In the genomic region with DNA sequence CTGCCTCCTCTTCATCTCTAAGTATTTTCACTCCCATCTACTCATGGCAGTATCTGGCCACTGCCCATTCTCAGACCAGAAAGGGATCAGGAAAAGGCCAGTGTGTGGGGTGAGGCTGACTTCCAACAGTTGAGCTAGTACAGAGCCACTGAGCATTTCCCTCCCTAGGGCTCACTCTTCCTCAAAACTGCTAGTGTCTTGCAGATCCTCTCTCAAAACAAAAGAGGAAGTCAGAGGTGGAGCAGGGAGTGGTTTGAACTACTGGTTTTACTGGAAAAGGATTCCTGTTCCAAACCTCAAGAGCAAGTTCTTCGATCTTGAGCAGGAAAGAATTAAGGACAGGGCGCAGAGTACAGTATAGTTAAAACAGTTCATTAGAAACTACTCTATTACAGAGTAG, we compare ENCODE assay signal across 15 cellular contexts. TPM values are rescaled to one million over a fixed set of nuclear protein-coding genes. Genes with fewer than 3 reads are reported as not detected.
DNase-seq lines count a peak whose midpoint lies in the region; ATAC-seq, FAIRE-seq and TF ChIP-seq lines count a peak whose summit lies in the region.
"Had no signal": no experiment of that assay in that cellular context is flagged by ENCODE, and none has a peak within 500 bp of the region (broad histone marks: within the 10 kb centered on the region; RNA-seq: fewer than 3 reads in every experiment).

No MANE protein-coding gene starts in this region.

- no peak overlapping the region for H2AK5ac ChIP-seq in H1 (ENCODE audit: low read depth, low read length)

- no peak overlapping the region for H2BK5ac ChIP-seq in H1 (ENCODE audit: low read depth, low read length)

- 95% methylated on average over 2 of the region's 2 CpGs; no CpG with 5 or more reads in 1 of the 2 experiments for whole genome bisulfite sequencing in H1 (ENCODE audit: extremely low coverage in 1 of 2, insufficient coverage in 1 of 2, insufficient read length in 1 of 2, insufficient replicate concordance in 2 of 2, low coverage in 1 of 2, low lambda C conversion rate in 2 of 2, missing lambda C conversion rate in 1 of 2), 2 experiments

- no peak overlapping the region for H4K5ac ChIP-seq in H1 (ENCODE audit: insufficient read length, low read depth, low read length)

- CTCF ChIA-PET in H1 (lab: Charles Lee; ENCODE audit: partially characterized antibody) = interaction anchor here (0.6 to 1.9 kb wide), 6 partner anchors 10 to 120 kb away, joined by 3 to 7 read pairs (median 4); no protein-coding TSS in a partner anchor

- peaks cover 2% of the 10 kb centered on the region for H3K36me3 Mint-ChIP-seq in T-helper 2 cell treated with Interferon-gamma antibody and Interleukin-4, amounts not matched to agents 5 μg/mL and 100 μg/mL, for 36 hours (ENCODE audit: low read depth)

- no peak overlapping the region for H3K14ac ChIP-seq in H1 (ENCODE audit: insufficient read length)

- H3K9me3 ChIP-seq in H1 (ENCODE audit: insufficient read depth in 2 of 2, low read depth in 1 of 2, low read length in 1 of 2) (peaks cover 0 to 5% of the 10 kb centered on the region in 2 experiments; a peak in 2 of 4 replicates), osteoblast (ENCODE audit: low read depth, low read length) (no peaks in the 10 kb centered on the region)
- no peaks in the 10 kb centered on the region for H3K9me3 ChIP-seq in effector memory CD4-positive, alpha-beta T cell (ENCODE audit: control insufficient read depth, low read length)

- no peak overlapping the region for H2BK15ac ChIP-seq in H1 (ENCODE audit: low read length)

- no peak for FAIRE-seq in H1 (lab: Jason Lieb, UNC)

- H3K9me3 Mint-ChIP-seq in T-helper 2 cell treated with Interferon-gamma antibody and Interleukin-4, amounts not matched to agents 5 μg/mL and 100 μg/mL, for 36 hours = no peaks in the 10 kb centered on the region

- H3K9ac ChIP-seq in H1 (replicated peaks in 1 of 4; ENCODE audit: extremely low read depth in 1 of 4, low read depth in 3 of 4, low read length in 3 of 4) = no peak overlapping the region

- no peak overlapping the region for H2BK120ac ChIP-seq in H1 (replicated peaks; ENCODE audit: low read depth, low read length)

- H3K79me1 ChIP-seq in H1 (ENCODE audit: low read depth, low read length) = no peaks in the 10 kb centered on the region

- H2AFZ ChIP-seq in H1 (ENCODE audit: low read length) (peak overlapping the region; percentile 70; the same call in 1 of the 2 replicates), osteoblast (ENCODE audit: low read length) (peak overlapping the region; percentile 71)

- H3K4me1 ChIP-seq in H1 (replicated peaks in 1 of 4; ENCODE audit: control insufficient read depth in 3 of 4, insufficient read depth in 4 of 4, low read length in 3 of 4) = peaks cover 0 to 5% (median 2%) of the 10 kb centered on the region in 4 experiments; a peak in 2 of 7 replicates
- peaks cover 33% of the 10 kb centered on the region for H3K4me1 ChIP-seq in osteoblast (ENCODE audit: insufficient read depth, low read length)
- peaks cover 22% of the 10 kb centered on the region for H3K4me1 ChIP-seq in effector memory CD4-positive, alpha-beta T cell (ENCODE audit: control insufficient read depth, insufficient read depth, low read length, poor library complexity, severe bottlenecking)

- DNase-seq in T-helper 2 cell treated with Interferon-gamma antibody and Interleukin-4, amounts not matched to agents 5 μg/mL and 100 μg/mL, for 36 hours (ENCODE audit: low spot score) = no peak
- DNase-seq in T-helper 2 cell (no peak), NCI-H69 (lab: John Stamatoyannopoulos, UW) (peak; percentile 5), H1 (ENCODE audit: low read depth in 1 of 2, low spot score in 2 of 2) (no peak), osteoblast (ENCODE audit: insufficient read length, low spot score, missing footprints) (no peak), HUDEP-2 (lab: John Stamatoyannopoulos, UW; ENCODE audit: unreplicated experiment in 76 of 76) (no peak)
- DNase-seq in effector memory CD4-positive, alpha-beta T cell = no peak
- DNase-seq: cerebellar nuclear complex; DMS53; islet precursor cell; stimulated activated naive CD8-positive, alpha-beta T cell treated with anti-CD3 and anti-CD28 coated beads, Interleukin-15, amount 100 ng/mL, for 72 hours had no signal

- no peak for TF ChIP-seq RAD21 in H1 (IDR thresholded peaks at IDR 0.05 in 1 of 2, conservative IDR thresholded peaks at IDR 0.05 in 1 of 2; ENCODE audit: low read depth in 2 of 2, low read length in 2 of 2)

- H3K27ac ChIP-seq in H1 (ENCODE audit: low read depth, low read length) (no peak overlapping the region), osteoblast (ENCODE audit: low read depth, low read length) (no peak overlapping the region)
- H3K27ac ChIP-seq in effector memory CD4-positive, alpha-beta T cell (ENCODE audit: insufficient read depth, low read length, poor library complexity, severe bottlenecking) = no peak overlapping the region
- H3K27ac ChIP-seq: 22Rv1 had no signal

- H3K4me2 ChIP-seq in H1 (ENCODE audit: insufficient read depth in 1 of 2, low read depth in 2 of 2, low read length in 2 of 2) = no peak overlapping the region
- H3K4me2 ChIP-seq in osteoblast (ENCODE audit: insufficient read depth, low read length) = no peak overlapping the region

- H4K20me1 ChIP-seq in H1 (replicated peaks in 1 of 2; ENCODE audit: control insufficient read depth in 1 of 2, insufficient read depth in 2 of 2, low read length in 2 of 2) = no peaks in the 10 kb centered on the region
- H4K20me1 ChIP-seq in osteoblast (ENCODE audit: insufficient read depth, low read length) = no peaks in the 10 kb centered on the region

- no peaks in the 10 kb centered on the region for H3K27me3 Mint-ChIP-seq in T-helper 2 cell treated with Interferon-gamma antibody and Interleukin-4, amounts not matched to agents 5 μg/mL and 100 μg/mL, for 36 hours (ENCODE audit: low read depth)
- H3K27me3 Mint-ChIP-seq: stimulated activated naive CD8-positive, alpha-beta T cell treated with anti-CD3 and anti-CD28 coated beads, Interleukin-15, amount 100 ng/mL, for 72 hours had no signal

- H3K56ac ChIP-seq in H1 (replicated peaks; ENCODE audit: insufficient read length, low read depth, low read length) = no peak overlapping the region

- H3K4me3 ChIP-seq in H1 (ENCODE audit: extremely low read depth in 1 of 4, insufficient read depth in 2 of 4, low read depth in 3 of 4, low read length in 4 of 4) (no peak overlapping the region), osteoblast (ENCODE audit: insufficient read depth, low read length) (no peak overlapping the region)
- H3K4me3 ChIP-seq in effector memory CD4-positive, alpha-beta T cell (ENCODE audit: insufficient read depth, low read depth, low read length, poor library complexity, severe bottlenecking) = no peak overlapping the region

- H3K79me2 ChIP-seq in H1 (ENCODE audit: control insufficient read depth in 1 of 2, insufficient read depth in 2 of 2, low read length in 2 of 2) = no peaks in the 10 kb centered on the region
- H3K79me2 ChIP-seq in osteoblast (ENCODE audit: insufficient read depth, low read length) = no peaks in the 10 kb centered on the region

- no peak for TF ChIP-seq EP300 in H1 (IDR thresholded peaks at IDR 0.05; ENCODE audit: borderline replicate concordance in 1 of 2, low read depth in 2 of 2, low read length in 2 of 2)

- H3K4me3 Mint-ChIP-seq in T-helper 2 cell treated with Interferon-gamma antibody and Interleukin-4, amounts not matched to agents 5 μg/mL and 100 μg/mL, for 36 hours = peak overlapping the region; percentile 12

- H3K27me3 ChIP-seq in H1 (replicated peaks in 1 of 4; ENCODE audit: control insufficient read depth in 3 of 4, extremely low read depth in 1 of 4, insufficient read depth in 3 of 4, low read length in 3 of 4) (no peaks in the 10 kb centered on the region), osteoblast (ENCODE audit: insufficient read depth, low read length) (no peaks in the 10 kb centered on the region)
- no peaks in the 10 kb centered on the region for H3K27me3 ChIP-seq in effector memory CD4-positive, alpha-beta T cell (replicated peaks; ENCODE audit: control insufficient read depth, insufficient read depth, low read length, poor library complexity, severe bottlenecking)

- no peak overlapping the region for H3K18ac ChIP-seq in H1 (ENCODE audit: extremely low read depth, low read length)

- peak overlapping the region; percentile 75 for H3K27ac Mint-ChIP-seq in T-helper 2 cell treated with Interferon-gamma antibody and Interleukin-4, amounts not matched to agents 5 μg/mL and 100 μg/mL, for 36 hours

- H3K4me1 Mint-ChIP-seq in T-helper 2 cell treated with Interferon-gamma antibody and Interleukin-4, amounts not matched to agents 5 μg/mL and 100 μg/mL, for 36 hours (ENCODE audit: low read depth) = peaks cover 38% of the 10 kb centered on the region

- H3K23me2 ChIP-seq in H1 (ENCODE audit: low read depth, low read length) = peaks cover 2% of the 10 kb centered on the region; the same call in 1 of the 2 replicates

- no peak overlapping the region for H4K91ac ChIP-seq in H1 (replicated peaks; ENCODE audit: insufficient read length, low read length)

- POLR2A ChIA-PET in H1 (lab: Charles Lee; ENCODE audit: partially characterized antibody) = interaction anchor here (1.2 to 1.5 kb wide), 3 partner anchors 24 to 38 kb away, joined by 4 to 10 read pairs (median 4); a partner anchor contains a TSS

- H2BK20ac ChIP-seq in H1 (ENCODE audit: low read length) = no peak overlapping the region

- no peak overlapping the region for H2BK12ac ChIP-seq in H1 (ENCODE audit: low read depth, low read length)

- no peak for ATAC-seq in HG02885 (IDR thresholded peaks at IDR 0.05; ENCODE audit: poor library complexity, unreplicated experiment)
- ATAC-seq: stimulated activated naive CD8-positive, alpha-beta T cell treated with anti-CD3 and anti-CD28 coated beads, Interleukin-15, amount 100 ng/mL, for 72 hours had no signal

- no peak for TF ChIP-seq CTCF in H1 (IDR thresholded peaks at IDR 0.05; ENCODE audit: control extremely low read depth in 1 of 3, insufficient read depth in 1 of 3, low read depth in 1 of 3, low read length in 3 of 3)
- no peak for TF ChIP-seq CTCF in osteoblast (IDR thresholded peaks at IDR 0.05; ENCODE audit: extremely low read depth, low read depth, low read length)

- H3K4ac ChIP-seq in H1 (replicated peaks; ENCODE audit: insufficient read length, low read depth, low read length) = no peak overlapping the region

- no peak for TF ChIP-seq POLR2A in H1 (IDR thresholded peaks at IDR 0.05; ENCODE audit: control extremely low read depth in 1 of 2, low read depth in 2 of 2, low read length in 2 of 2)

- no peaks in the 10 kb centered on the region for H3K36me3 ChIP-seq in H1 (ENCODE audit: control insufficient read depth in 2 of 4, insufficient read depth in 4 of 4, low read length in 3 of 4)
- no peaks in the 10 kb centered on the region for H3K36me3 ChIP-seq in osteoblast (ENCODE audit: insufficient read depth, low read length)
- no peaks in the 10 kb centered on the region for H3K36me3 ChIP-seq in effector memory CD4-positive, alpha-beta T cell (ENCODE audit: control insufficient read depth, insufficient read depth, low read length)

- H4K8ac ChIP-seq in H1 (ENCODE audit: extremely low read depth, insufficient read depth, low read length) = no peak overlapping the region

- no peak overlapping the region for H3K23ac ChIP-seq in H1 (ENCODE audit: insufficient read length)

RNA-seq across cellular contexts. Expression of a gene that starts 11.7 kb away (rescaled TPM):
- total RNA-seq in H1 (2021; fragmentation: NEBNext Ultra II Directional; extraction: Animal tissue kit (Norgen Biotek cat#: 25700)) = 0.67 TPM in 1 of 2 replicates, not detected in the other
- not detected in 2 replicates for polyA plus RNA-seq in H1 (2011; rRNA removed)
- not detected for polyA plus RNA-seq in H1 (2011; cell fraction: cytosol; rRNA removed)
- not detected for polyA plus RNA-seq in H1 (2011; cell fraction: nucleus; rRNA removed)
- polyA plus RNA-seq in H1 (2012, experiment 1 of 2) = 0.19 to 0.36 TPM (median 0.30 TPM) in 3 of 4 replicates, not detected in the other
- polyA plus RNA-seq in H1 (2012, experiment 2 of 2) = not detected
- polyA plus RNA-seq in H1 (2013, experiment 1 of 2) = 0.24 TPM
- polyA plus RNA-seq in H1 (2013, experiment 2 of 2) = 0.22 TPM
- polyA minus RNA-seq in H1 (2011; rRNA and poly(A)+ RNA removed) = not detected in 2 replicates
- polyA minus RNA-seq in H1 (2011; cell fraction: cytosol; rRNA and poly(A)+ RNA removed) = not detected
- not detected for polyA minus RNA-seq in H1 (2011; cell fraction: nucleus; rRNA and poly(A)+ RNA removed)
- not detected in 2 replicates for total RNA-seq in osteoblast
- total RNA-seq: fibroblast of villous mesenchyme, RPMI7951 had no signal

RNA-seq across cellular contexts. Expression of a gene that starts 24.4 kb away (rescaled TPM):
- total RNA-seq in H1 (2021; fragmentation: NEBNext Ultra II Directional; extraction: Animal tissue kit (Norgen Biotek cat#: 25700)) = 108 and 110 TPM in 2 replicates
- 97.6 and 130 TPM in 2 replicates for polyA plus RNA-seq in H1 (2011; rRNA removed)
- 133 TPM for polyA plus RNA-seq in H1 (2011; cell fraction: cytosol; rRNA removed)
- polyA plus RNA-seq in H1 (2011; cell fraction: nucleus; rRNA removed) = 74.9 TPM
- 101 to 121 TPM (median 113 TPM) in 4 replicates for polyA plus RNA-seq in H1 (2012, experiment 1 of 2)
- polyA plus RNA-seq in H1 (2012, experiment 2 of 2) = 83.6 TPM
- polyA plus RNA-seq in H1 (2013, experiment 1 of 2) = 106 TPM
- polyA plus RNA-seq in H1 (2013, experiment 2 of 2) = 109 TPM
- polyA minus RNA-seq in H1 (2011; rRNA and poly(A)+ RNA removed) = 112 and 189 TPM in 2 replicates
- polyA minus RNA-seq in H1 (2011; cell fraction: cytosol; rRNA and poly(A)+ RNA removed) = 85.6 TPM
- polyA minus RNA-seq in H1 (2011; cell fraction: nucleus; rRNA and poly(A)+ RNA removed) = 56.1 TPM
- 27.7 and 29.7 TPM in 2 replicates for total RNA-seq in osteoblast

RNA-seq across cellular contexts. Expression of a gene that starts 32.4 kb away (rescaled TPM):
- total RNA-seq in H1 (2021; fragmentation: NEBNext Ultra II Directional; extraction: Animal tissue kit (Norgen Biotek cat#: 25700)) = 29.5 and 33.4 TPM in 2 replicates
- polyA plus RNA-seq in H1 (2011; rRNA removed) = 60.0 and 67.7 TPM in 2 replicates
- 51.0 TPM for polyA plus RNA-seq in H1 (2011; cell fraction: cytosol; rRNA removed)
- 132 TPM for polyA plus RNA-seq in H1 (2011; cell fraction: nucleus; rRNA removed)
- polyA plus RNA-seq in H1 (2012, experiment 1 of 2) = 32.7 to 41.6 TPM (median 39.1 TPM) in 4 replicates
- 45.8 TPM for polyA plus RNA-seq in H1 (2012, experiment 2 of 2)
- polyA plus RNA-seq in H1 (2013, experiment 1 of 2) = 30.9 TPM
- 29.3 TPM for polyA plus RNA-seq in H1 (2013, experiment 2 of 2)
- 45.7 and 46.2 TPM in 2 replicates for polyA minus RNA-seq in H1 (2011; rRNA and poly(A)+ RNA removed)
- polyA minus RNA-seq in H1 (2011; cell fraction: cytosol; rRNA and poly(A)+ RNA removed) = 16.5 TPM
- polyA minus RNA-seq in H1 (2011; cell fraction: nucleus; rRNA and poly(A)+ RNA removed) = 41.4 TPM
- total RNA-seq in osteoblast = 41.0 and 46.3 TPM in 2 replicates

RNA-seq across cellular contexts. Expression of a gene that starts 38.6 kb away (rescaled TPM):
- 384 and 404 TPM in 2 replicates for total RNA-seq in H1 (2021; fragmentation: NEBNext Ultra II Directional; extraction: Animal tissue kit (Norgen Biotek cat#: 25700))
- polyA plus RNA-seq in H1 (2011; rRNA removed) = 663 and 700 TPM in 2 replicates
- polyA plus RNA-seq in H1 (2011; cell fraction: cytosol; rRNA removed) = 569 TPM
- polyA plus RNA-seq in H1 (2011; cell fraction: nucleus; rRNA removed) = 419 TPM
- polyA plus RNA-seq in H1 (2012, experiment 1 of 2) = 386 to 452 TPM (median 414 TPM) in 4 replicates
- polyA plus RNA-seq in H1 (2012, experiment 2 of 2) = 452 TPM
- polyA plus RNA-seq in H1 (2013, experiment 1 of 2) = 438 TPM
- 437 TPM for polyA plus RNA-seq in H1 (2013, experiment 2 of 2)
- 469 and 561 TPM in 2 replicates for polyA minus RNA-seq in H1 (2011; rRNA and poly(A)+ RNA removed)
- 148 TPM for polyA minus RNA-seq in H1 (2011; cell fraction: cytosol; rRNA and poly(A)+ RNA removed)
- polyA minus RNA-seq in H1 (2011; cell fraction: nucleus; rRNA and poly(A)+ RNA removed) = 103 TPM
- 66.0 and 74.9 TPM in 2 replicates for total RNA-seq in osteoblast

RNA-seq across cellular contexts. Expression of a gene that starts 39.0 kb away (rescaled TPM):
- 34.4 and 42.3 TPM in 2 replicates for total RNA-seq in H1 (2021; fragmentation: NEBNext Ultra II Directional; extraction: Animal tissue kit (Norgen Biotek cat#: 25700))
- 78.6 and 89.5 TPM in 2 replicates for polyA plus RNA-seq in H1 (2011; rRNA removed)
- 81.4 TPM for polyA plus RNA-seq in H1 (2011; cell fraction: cytosol; rRNA removed)
- polyA plus RNA-seq in H1 (2011; cell fraction: nucleus; rRNA removed) = 102 TPM
- 37.4 to 45.8 TPM (median 40.8 TPM) in 4 replicates for polyA plus RNA-seq in H1 (2012, experiment 1 of 2)
- 15.9 TPM for polyA plus RNA-seq in H1 (2012, experiment 2 of 2)
- polyA plus RNA-seq in H1 (2013, experiment 1 of 2) = 24.0 TPM
- 22.1 TPM for polyA plus RNA-seq in H1 (2013, experiment 2 of 2)
- 54.5 and 58.5 TPM in 2 replicates for polyA minus RNA-seq in H1 (2011; rRNA and poly(A)+ RNA removed)
- 28.7 TPM for polyA minus RNA-seq in H1 (2011; cell fraction: cytosol; rRNA and poly(A)+ RNA removed)
- polyA minus RNA-seq in H1 (2011; cell fraction: nucleus; rRNA and poly(A)+ RNA removed) = 83.8 TPM
- 36.8 and 47.8 TPM in 2 replicates for total RNA-seq in osteoblast
